Comparison of ENCODE assay signal across 8 cellular contexts in the genomic region with DNA sequence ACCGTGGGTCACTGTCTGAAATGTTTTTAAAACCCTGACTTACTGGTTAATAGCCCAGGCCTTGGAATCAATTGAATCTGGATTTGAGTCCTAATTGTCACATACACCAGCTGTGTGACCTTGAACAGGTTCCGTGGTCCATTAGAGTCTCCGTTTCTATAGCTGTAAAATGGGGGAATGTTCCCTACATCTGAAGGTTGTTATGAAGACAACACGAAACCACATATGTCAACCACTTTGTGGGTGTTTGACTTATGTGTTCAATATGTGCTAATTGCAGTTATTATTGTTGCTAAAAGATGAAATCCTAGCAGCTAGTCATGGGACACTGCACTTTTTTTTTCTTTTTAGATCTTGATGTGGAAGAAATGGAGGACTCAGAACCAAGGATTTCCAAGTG. TPM values are rescaled to one million over a fixed set of nuclear protein-coding genes. Genes with fewer than 3 reads are reported as not detected.
DNase-seq lines count a peak whose midpoint lies in the region; ATAC-seq, FAIRE-seq and TF ChIP-seq lines count a peak whose summit lies in the region.

No MANE protein-coding gene starts in this region.

- whole genome bisulfite sequencing in GM12878 (ENCODE audit: insufficient coverage, insufficient replicate concordance, low lambda C conversion rate, missing lambda C conversion rate): 0% methylated on average over 4 of the region's 4 CpGs
- WGBS in tibial nerve, 2 donors: 70 to 78% methylated on average over 4 of the region's 4 CpGs

- in situ Hi-C loops in GM12878 (cut with MboI): no loop called here

- ATAC-seq in activated T-cell treated with anti-CD3 and anti-CD28 coated beads, Interleukin-2, amount 50 U/mL, for 4 hours: no peak
- ATAC-seq in GM12878 (peak; percentile 26), GM21737 (IDR thresholded peaks at IDR 0.05; ENCODE audit: unreplicated experiment) (no peak)

- CTCF ChIA-PET in GM12878 (lab: Yijun Ruan, JAX): interaction anchor here (0.7 to 11.4 kb wide), 15 partner anchors 9 to 100 kb away, joined by 3 to 107 read pairs (median 5); no protein-coding TSS in a partner anchor

- peak overlapping the region; percentile 89 for H3K4me3 Mint-ChIP-seq in activated T-cell treated with anti-CD3 and anti-CD28 coated beads, Interleukin-2, amount 50 U/mL, for 4 hours

- H3K4me1 ChIP-seq in GM12878 (ENCODE audit: control insufficient read depth, insufficient read depth, low read length) (peaks cover 34% of the 10 kb centered on the region), mononuclear cell (ENCODE audit: insufficient read depth, low read length) (peaks cover 40% of the 10 kb centered on the region), tibial nerve (peaks cover 0 to 60% (median 31%) of the 10 kb centered on the region in 4 donors)

- H3K4me2 ChIP-seq in GM12878 (ENCODE audit: control insufficient read depth, insufficient read depth): peak overlapping the region; percentile 73

- DNase-seq in activated T-cell treated with anti-CD3 and anti-CD28 coated beads, Interleukin-2, amount 50 U/mL, for 4 hours: no peak
- DNase-seq in activated T-cell treated with anti-CD3 and anti-CD28 coated beads, Interleukin-2, amount 50 U/mL, for 48 hours: no peak
- DNase-seq in GM12878 (ENCODE audit: low read depth, low spot score) (no peak), tibial nerve (ENCODE audit: low spot score in 2 of 2) (no peak), GM20000 (ENCODE audit: low spot score) (no peak)
- DNase-seq in stimulated activated CD4-positive, alpha-beta T cell treated with anti-CD3 and anti-CD28 coated beads, Interleukin-15, amount 100 ng/mL, for 24 hours: no peak

- no peaks in the 10 kb centered on the region for H4K20me1 ChIP-seq in GM12878 (ENCODE audit: control insufficient read depth, insufficient read depth)

- no peaks in the 10 kb centered on the region for H3K27me3 ChIP-seq in GM12878 (replicated peaks in 1 of 2; ENCODE audit: control insufficient read depth in 2 of 2, insufficient read depth in 2 of 2, low read length in 1 of 2)
- no peaks in the 10 kb centered on the region for H3K27me3 ChIP-seq in mononuclear cell (ENCODE audit: insufficient read depth, low read length)
- H3K27me3 ChIP-seq in tibial nerve: no peaks in the 10 kb centered on the region

- no peaks in the 10 kb centered on the region for H3K27me3 Mint-ChIP-seq in activated T-cell treated with anti-CD3 and anti-CD28 coated beads, Interleukin-2, amount 50 U/mL, for 4 hours (ENCODE audit: low read depth)

- TF ChIP-seq POLR2A in GM12878 (IDR thresholded peaks at IDR 0.05; ENCODE audit: low read depth, low read length) (no peak), tibial nerve (IDR thresholded peaks at IDR 0.05) (no peak)

- H3K36me3 Mint-ChIP-seq in activated T-cell treated with anti-CD3 and anti-CD28 coated beads, Interleukin-2, amount 50 U/mL, for 4 hours (ENCODE audit: insufficient read depth): peaks cover 39% of the 10 kb centered on the region

- SMC1A ChIA-PET in GM12878 (lab: Charles Lee; ENCODE audit: uncharacterized antibody, unreplicated experiment): interaction anchor here (0.7 to 18.5 kb wide), 15 partner anchors 9 to 99 kb away, joined by 3 to 573 read pairs (median 5); a partner anchor contains a TSS

- peaks cover 88% of the 10 kb centered on the region for H3K79me2 ChIP-seq in GM12878 (ENCODE audit: control insufficient read depth, insufficient read depth, low read length)

- TF ChIP-seq RAD21 in GM12878 (IDR thresholded peaks at IDR 0.05; ENCODE audit: insufficient read depth, low read depth, low read length): no peak

- H3K9me3 Mint-ChIP-seq in activated T-cell treated with anti-CD3 and anti-CD28 coated beads, Interleukin-2, amount 50 U/mL, for 4 hours: no peaks in the 10 kb centered on the region

- RAD21 ChIA-PET in GM12878 (lab: Charles Lee; ENCODE audit: unreplicated experiment): interaction anchor here (0.7 to 14.3 kb wide), 13 partner anchors 9 to 437 kb away, joined by 3 to 387 read pairs (median 10); no protein-coding TSS in a partner anchor

- peaks cover 68% of the 10 kb centered on the region for H3K4me1 Mint-ChIP-seq in activated T-cell treated with anti-CD3 and anti-CD28 coated beads, Interleukin-2, amount 50 U/mL, for 4 hours (ENCODE audit: low read depth)

- H3K36me3 ChIP-seq in GM12878 (ENCODE audit: control insufficient read depth in 2 of 2, insufficient read depth in 2 of 2, low read length in 1 of 2) (peaks cover 1 to 30% of the 10 kb centered on the region in 2 experiments; a peak in 3 of 4 replicates), tibial nerve (peaks cover 0 to 40% (median 8%) of the 10 kb centered on the region in 3 donors)

- TF ChIP-seq EP300 in GM12878 (IDR thresholded peaks at IDR 0.05; ENCODE audit: borderline replicate concordance in 1 of 2, control insufficient read depth in 1 of 2, low read depth in 2 of 2, low read length in 2 of 2) (peak in 1 of 2 experiments; percentile 68; a peak in 1 of 4 replicates), tibial nerve (IDR thresholded peaks at IDR 0.05) (no peak)

- peak overlapping the region; percentile 87 for H3K9ac ChIP-seq in GM12878 (ENCODE audit: control insufficient read depth, insufficient read depth, low read length)

- TF ChIP-seq CTCF in GM12878 (IDR thresholded peaks at IDR 0.05 in 2 of 3, conservative IDR thresholded peaks at IDR 0.05 in 1 of 3; ENCODE audit: control insufficient read depth in 2 of 3, extremely low read depth in 1 of 3, insufficient read depth in 1 of 3, low read depth in 3 of 3, low read length in 3 of 3) (no peak), tibial nerve (IDR thresholded peaks at IDR 0.05) (no peak), GM20000 (IDR thresholded peaks at IDR 0.05; ENCODE audit: extremely low read depth, missing control alignments) (no peak)

- H2AFZ ChIP-seq in GM12878 (ENCODE audit: control insufficient read depth, low read depth, low read length): no peak overlapping the region

- FAIRE-seq in GM12878 (lab: Jason Lieb, UNC): no peak

- no TSS peak for BruUV-seq in GM12878 (replicated peaks; lab: Mats Ljungman, UMichigan)

- H3K9me3 ChIP-seq in GM12878 (replicated peaks; ENCODE audit: control insufficient read depth, insufficient read depth, low read length): no peaks in the 10 kb centered on the region
- H3K9me3 ChIP-seq in mononuclear cell (ENCODE audit: low read depth, low read length): no peaks in the 10 kb centered on the region
- no peaks in the 10 kb centered on the region for H3K9me3 ChIP-seq in tibial nerve

- H3K4me3 ChIP-seq in GM12878 (peak overlapping the region; percentile 72), mononuclear cell (ENCODE audit: low read length) (peak overlapping the region; percentile 74), tibial nerve (peak overlapping the region in 3 of 4 donors; percentile 56 to 90 (median 82))

- intact Hi-C loops in GM12878 (cut with micrococcal nuclease; ENCODE audit: unreplicated experiment): loop anchor here (2.0 to 5.0 kb wide), 2 partner anchors 39 to 67 kb away; no protein-coding TSS in a partner anchor

- H3K27ac ChIP-seq in GM12878 (ENCODE audit: control insufficient read depth, insufficient read depth): peak overlapping the region; percentile 92
- H3K27ac ChIP-seq in tibial nerve: peak overlapping the region; percentile 86 to 99 (median 96)

- POLR2A ChIA-PET in GM12878 (lab: Charles Lee): interaction anchor here (0.6 to 14.2 kb wide), 9 partner anchors 9 to 165 kb away, joined by 3 to 453 read pairs (median 5); no protein-coding TSS in a partner anchor

TF ChIP-seq in GM12878, 131 proteins besides CTCF, POLR2A, EP300 and RAD21 (continues in another document):
- TF ChIP-seq BMI1 (IDR thresholded peaks at IDR 0.05; ENCODE audit: borderline replicate concordance): peak; percentile 9; the same call in 1 of the 2 replicates
- peak; percentile 46 for TF ChIP-seq IKZF1 (conservative IDR thresholded peaks at IDR 0.05)
- TF ChIP-seq, protein P1, sequence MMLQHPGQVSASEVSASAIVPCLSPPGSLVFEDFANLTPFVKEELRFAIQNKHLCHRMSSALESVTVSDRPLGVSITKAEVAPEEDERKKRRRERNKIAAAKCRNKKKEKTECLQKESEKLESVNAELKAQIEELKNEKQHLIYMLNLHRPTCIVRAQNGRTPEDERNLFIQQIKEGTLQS (IDR thresholded peaks at IDR 0.05; ENCODE audit: borderline replicate concordance, extremely low read depth, low read depth, low read length): no peak
- no peak for TF ChIP-seq BRCA1 (IDR thresholded peaks at IDR 0.05; ENCODE audit: low read depth, low read length)
- no peak for TF ChIP-seq GABPA (IDR thresholded peaks at IDR 0.05; ENCODE audit: low read depth)
- peak; percentile 65 for TF ChIP-seq SMAD1 (IDR thresholded peaks at IDR 0.05; ENCODE audit: low read depth, partially characterized antibody)
- TF ChIP-seq CBFB (IDR thresholded peaks at IDR 0.05; ENCODE audit: low read depth): no peak
- TF ChIP-seq FOXK2 (IDR thresholded peaks at IDR 0.05): no peak
- TF ChIP-seq NFXL1 (IDR thresholded peaks at IDR 0.05; ENCODE audit: borderline replicate concordance): no peak
- no peak for TF ChIP-seq STAT3 (IDR thresholded peaks at IDR 0.05; ENCODE audit: low read depth, low read length)
- no peak for TF ChIP-seq NR2C2 (IDR thresholded peaks at IDR 0.05; ENCODE audit: borderline replicate concordance, control insufficient read depth, insufficient read length, low read depth)

RNA-seq across cellular contexts. Expression of a gene that starts 35.3 kb away (rescaled TPM):
- total RNA-seq in activated T-cell treated with anti-CD3 and anti-CD28 coated beads, Interleukin-2, amount 50 U/mL, for 4 hours: 10 to 100 TPM; 15.4 to 22.5 (median 21.0) TPM
- total RNA-seq in GM12878 (2013; cell fraction: nucleolus; rRNA removed): 322 and 349 TPM in 2 replicates
- 99.6 and 121 TPM in 2 replicates for total RNA-seq in GM12878 (2014; rRNA removed)
- 115 and 120 TPM in 2 replicates for total RNA-seq in GM12878 (2014; rRNA removed; fragmentation: Illumina TruSeq; extraction: Trizol)
- 107 TPM in 2 replicates for total RNA-seq in GM12878 (2021)
- polyA plus RNA-seq in GM12878 (2011; ENCODE audit: low read depth): 41.0 TPM
- 63.3 and 66.4 TPM in 2 replicates for polyA plus RNA-seq in GM12878 (2011; rRNA removed)
- 39.5 and 46.7 TPM in 2 replicates for polyA plus RNA-seq in GM12878 (2011; cell fraction: cytosol; rRNA removed)
- polyA plus RNA-seq in GM12878 (2011; cell fraction: nucleus; rRNA removed): 79.0 and 87.0 TPM in 2 replicates
- 34.3 and 59.6 TPM in 2 replicates for polyA plus RNA-seq in GM12878 (2012)
- polyA plus RNA-seq in GM12878 (2014; fragmentation: Illumina TruSeq; extraction: Trizol): 91.5 and 109 TPM in 2 replicates
- polyA plus RNA-seq in GM12878 (2014; fragmentation: Nextera tagmentation; extraction: Ambion mirVana): 10 to 100 TPM; 34.2 to 53.6 TPM
- polyA plus RNA-seq in GM12878 (2014; rRNA removed): 45.4 and 50.3 TPM in 2 replicates
- 10 to 100 TPM; 85.8 to 97.5 TPM for polyA plus RNA-seq in GM12878 (2016; fragmentation: Nextera tagmentation; extraction: Ambion mirVana)
- polyA minus RNA-seq in GM12878 (2011; rRNA and poly(A)+ RNA removed): 168 and 259 TPM in 2 replicates
- polyA minus RNA-seq in GM12878 (2011; cell fraction: cytosol; rRNA and poly(A)+ RNA removed): 57.7 and 59.8 TPM in 2 replicates
- 151 and 195 TPM in 2 replicates for polyA minus RNA-seq in GM12878 (2011; cell fraction: nucleus; rRNA and poly(A)+ RNA removed)
- 74.2 TPM for total RNA-seq in mononuclear cell
- total RNA-seq in tibial nerve: 100 to 1,000 TPM; 121 to 171 (median 150) TPM
